8 cellular contexts compared by ENCODE assay signal in the genomic region with DNA sequence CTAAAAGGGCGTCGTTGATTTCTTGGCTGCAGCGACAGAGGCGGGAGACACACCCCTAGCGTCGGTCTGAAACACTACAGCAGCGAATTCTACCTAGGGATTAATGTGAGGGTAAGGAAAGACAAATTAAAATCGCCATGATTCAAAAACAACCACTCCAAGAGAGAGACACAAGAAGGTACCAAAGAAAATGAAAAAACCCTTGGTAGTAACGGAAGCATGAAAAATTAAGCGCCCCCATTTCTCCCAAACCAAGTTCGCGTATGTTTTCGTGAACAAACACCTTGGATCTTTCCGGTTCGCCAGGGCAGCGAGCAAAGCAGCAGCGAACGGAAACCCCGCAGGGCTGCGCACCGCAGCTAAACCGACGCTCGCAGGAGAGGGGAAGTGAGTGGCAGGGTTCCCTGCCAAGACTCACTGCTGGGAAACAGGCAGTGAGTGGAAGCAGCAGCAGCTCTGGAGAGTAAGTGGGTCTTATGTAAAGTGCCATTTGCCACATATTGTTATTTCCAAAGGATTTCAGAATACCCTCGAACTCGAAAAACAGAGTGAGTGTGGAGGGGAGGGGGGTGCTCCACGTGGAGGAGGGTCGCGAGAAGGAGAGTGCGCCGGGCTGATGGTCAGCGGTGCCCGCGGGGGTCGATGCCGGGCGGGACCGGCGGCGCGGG. TPM values are rescaled to one million over a fixed set of nuclear protein-coding genes. Genes with fewer than 3 reads are reported as not detected.
A peak's percentile ranks its signal among the peaks of the same experiment; 100 is the strongest.
DNase-seq lines count a peak whose midpoint lies in the region; ATAC-seq, FAIRE-seq and TF ChIP-seq lines count a peak whose summit lies in the region.

No MANE protein-coding gene starts in this region.

- peak; percentile 90 for DNase-seq in NCI-H2171 treated with DMSO at 0.1 percent for 48 hours (lab: John Stamatoyannopoulos, UW)
- peak; percentile 84 for DNase-seq in bronchial epithelial cell (ENCODE audit: low read depth)
- DNase-seq in inferior parietal cortex (ENCODE audit: extremely low spot score), result peak; percentile 76
- DNase-seq in stimulated activated CD4-positive, alpha-beta T cell treated with anti-CD3 and anti-CD28 coated beads, Interleukin-12 subunit alpha, Interleukin-12 subunit beta, amount 100 ng/mL, for 48 hours (ENCODE audit: low read depth in 2 of 3, low spot score in 1 of 3), result peak; percentile 47 to 62 (median 62)

- no peaks in the 10 kb centered on the region for H3K27me3 ChIP-seq in ACC112 (ENCODE audit: insufficient read depth, low read length)
- H3K27me3 ChIP-seq in bronchial epithelial cell (ENCODE audit: control insufficient read depth, insufficient read depth, low read length), result no peaks in the 10 kb centered on the region

- peak overlapping the region; percentile 87 for H3K27ac ChIP-seq in ACC112 (ENCODE audit: low read depth, low read length)

- H3K4me3 ChIP-seq in ACC112 (ENCODE audit: low read depth, low read length) (peak overlapping the region; percentile 91), WI38 (ENCODE audit: low read depth, low read length) (peak overlapping the region; percentile 79), bronchial epithelial cell (ENCODE audit: low read depth, low read length) (peak overlapping the region; percentile 93)

- ATAC-seq in GM18867 (IDR thresholded peaks at IDR 0.05; ENCODE audit: unreplicated experiment), result peak; percentile 54
- ATAC-seq in HG03108 (IDR thresholded peaks at IDR 0.05; ENCODE audit: unreplicated experiment), result peak; percentile 45

- H3K79me2 ChIP-seq in ACC112 (ENCODE audit: control insufficient read depth, insufficient read depth, low read length, unreplicated experiment), result peaks cover 79% of the 10 kb centered on the region

- TF ChIP-seq CTCF in WI38 (IDR thresholded peaks at IDR 0.05; ENCODE audit: low read depth, low read length) (peak; percentile 66), bronchial epithelial cell (IDR thresholded peaks at IDR 0.05; ENCODE audit: insufficient read depth, low read length, severe bottlenecking) (peak; percentile 72)

- no peak for FAIRE-seq in bronchial epithelial cell (lab: Jason Lieb, UNC)

- H2AFZ ChIP-seq in ACC112 (ENCODE audit: low read length, unreplicated experiment), result peak overlapping the region; percentile 43

- peaks cover 51% of the 10 kb centered on the region for H3K4me1 ChIP-seq in ACC112 (ENCODE audit: control insufficient read depth, insufficient read depth, low read length, unreplicated experiment)

- peaks cover 3% of the 10 kb centered on the region; the same call in 1 of the 2 replicates for H3K36me3 ChIP-seq in ACC112 (ENCODE audit: insufficient read depth, low read length)
- no peaks in the 10 kb centered on the region for H3K36me3 ChIP-seq in bronchial epithelial cell (ENCODE audit: control insufficient read depth, insufficient read depth, low read length)

RNA-seq across cellular contexts. Expression of gene PPP3R1, which starts 1.0 kb away (rescaled TPM):
- 19.2 and 26.5 TPM in 2 replicates for total RNA-seq in bronchial epithelial cell

Comparison
In these comparisons a context has a peak if more than half of its experiments do, and no peak if none do; other contexts are left out.
1. Peak in every context shown above with its lines: DNase-seq, ATAC-seq, H3K4me3 ChIP-seq and H3K27ac ChIP-seq.